Comparison of ENCODE assay signal across 9 cellular contexts in the genomic region with DNA sequence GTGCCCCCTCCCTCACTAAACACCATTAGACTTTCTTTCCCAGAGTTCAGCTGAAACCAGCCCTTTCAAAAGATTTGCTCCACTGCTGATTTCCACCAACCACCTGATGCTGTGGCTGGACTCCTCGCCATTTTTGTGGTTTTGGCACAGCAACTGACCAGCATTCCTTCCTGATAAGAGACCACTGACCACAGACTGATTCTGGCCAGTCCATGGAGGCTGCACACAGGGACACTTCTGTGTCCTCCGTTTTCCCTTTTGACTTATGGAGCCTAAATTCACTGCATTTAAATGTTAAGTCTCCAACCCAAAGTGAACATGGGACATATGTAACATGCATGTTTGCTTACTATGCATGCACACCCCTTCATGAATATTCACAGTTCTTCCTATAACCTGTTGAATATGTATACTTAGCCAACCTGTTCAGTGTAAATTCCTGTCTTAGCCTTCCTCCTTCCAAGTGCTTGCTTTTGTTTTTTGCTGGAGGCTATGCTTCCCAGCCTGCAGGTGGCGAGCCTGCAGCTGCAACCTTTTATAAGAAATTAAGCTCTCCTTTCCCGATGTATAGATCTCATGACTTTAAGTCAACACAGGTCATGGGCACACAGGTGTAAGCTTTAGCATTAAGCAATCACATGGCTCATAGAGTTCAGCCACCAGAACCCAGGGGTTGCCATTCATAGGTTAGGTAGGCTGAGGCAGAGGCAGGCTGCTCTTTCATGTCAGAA.
A peak's percentile ranks its signal among the peaks of the same experiment; 100 is the strongest.
DNase-seq lines count a peak whose midpoint lies in the region; ATAC-seq, FAIRE-seq and TF ChIP-seq lines count a peak whose summit lies in the region.
"Had no signal": no experiment of that assay in that cellular context is flagged by ENCODE, and none has a peak within 500 bp of the region (broad histone marks: within the 10 kb centered on the region; RNA-seq: fewer than 3 reads in every experiment).

No MANE protein-coding gene starts in this region.

- in situ Hi-C loops in GM12878 (cut with MboI): no loop called here

- 0% methylated on average over 4 of the region's 4 CpGs for WGBS in GM12878 (ENCODE audit: insufficient coverage, insufficient replicate concordance, low lambda C conversion rate, missing lambda C conversion rate)

- ATAC-seq in GM12878 (no peak), mucosa of descending colon (peak; percentile 28), HG03571 (IDR thresholded peaks at IDR 0.05; ENCODE audit: unreplicated experiment) (no peak), GM19395 (IDR thresholded peaks at IDR 0.05; ENCODE audit: unreplicated experiment) (no peak)
- ATAC-seq: naive thymus-derived CD8-positive, alpha-beta T cell had no signal

- H4K20me1 ChIP-seq in GM12878 (ENCODE audit: control insufficient read depth, insufficient read depth) (no peaks in the 10 kb centered on the region), OCI-LY7 (ENCODE audit: insufficient read depth, low read length) (no peaks in the 10 kb centered on the region)

- H2AFZ ChIP-seq in GM12878 (ENCODE audit: control insufficient read depth, low read depth, low read length) (no peak overlapping the region), OCI-LY7 (ENCODE audit: low read length) (no peak overlapping the region)

- H3K79me2 ChIP-seq in GM12878 (ENCODE audit: control insufficient read depth, insufficient read depth, low read length): no peaks in the 10 kb centered on the region
- no peaks in the 10 kb centered on the region for H3K79me2 ChIP-seq in OCI-LY7 (ENCODE audit: insufficient read depth, low read depth, low read length)

- intact Hi-C loops in GM12878 (cut with micrococcal nuclease; ENCODE audit: unreplicated experiment) (no loop called here), mucosa of descending colon (cut with DNase I, micrococcal nuclease) (no loop called here), OCI-LY7 (cut with micrococcal nuclease; ENCODE audit: unreplicated experiment) (no loop called here)

- no peaks in the 10 kb centered on the region for H3K9me3 ChIP-seq in GM12878 (replicated peaks; ENCODE audit: control insufficient read depth, insufficient read depth, low read length)
- no peaks in the 10 kb centered on the region for H3K9me3 ChIP-seq in mucosa of descending colon
- H3K9me3 ChIP-seq in OCI-LY7 (ENCODE audit: low read length): no peaks in the 10 kb centered on the region

- H3K27ac ChIP-seq in GM12878 (ENCODE audit: control insufficient read depth, insufficient read depth) (no peak overlapping the region), OCI-LY7 (ENCODE audit: low read depth, low read length, poor library complexity, severe bottlenecking) (no peak overlapping the region)

- RAD21 ChIA-PET in GM12878 (lab: Charles Lee; ENCODE audit: unreplicated experiment): interaction anchor here (0.6 kb wide), 1 partner anchor 177 kb away, joined by 3 read pairs; no protein-coding TSS in a partner anchor

- H3K4me2 ChIP-seq in GM12878 (ENCODE audit: control insufficient read depth, insufficient read depth): no peak overlapping the region
- no peak overlapping the region for H3K4me2 ChIP-seq in OCI-LY7 (ENCODE audit: low read length)

- POLR2A ChIA-PET in GM12878 (lab: Charles Lee) (no interaction called here), OCI-LY7 (lab: Charles Lee) (no interaction called here)

- FAIRE-seq in GM12878 (lab: Jason Lieb, UNC): peak; percentile 35

- no peak overlapping the region for H3K4me3 ChIP-seq in GM12878
- no peak overlapping the region for H3K4me3 ChIP-seq in mucosa of descending colon
- no peak overlapping the region for H3K4me3 ChIP-seq in OCI-LY7 (ENCODE audit: low read depth, low read length, poor library complexity, severe bottlenecking)

- no peak for TF ChIP-seq POLR2A in GM12878 (IDR thresholded peaks at IDR 0.05; ENCODE audit: low read depth, low read length)

- TF ChIP-seq EP300 in GM12878 (IDR thresholded peaks at IDR 0.05; ENCODE audit: borderline replicate concordance in 1 of 2, control insufficient read depth in 1 of 2, low read depth in 2 of 2, low read length in 2 of 2): no peak

- H3K9ac ChIP-seq in GM12878 (ENCODE audit: control insufficient read depth, insufficient read depth, low read length): no peak overlapping the region

- peaks cover 2 to 3% of the 10 kb centered on the region in 2 experiments; a peak in 1 of 4 replicates for H3K27me3 ChIP-seq in GM12878 (replicated peaks in 1 of 2; ENCODE audit: control insufficient read depth in 2 of 2, insufficient read depth in 2 of 2, low read length in 1 of 2)

- TF ChIP-seq CTCF in GM12878 (IDR thresholded peaks at IDR 0.05 in 2 of 3, conservative IDR thresholded peaks at IDR 0.05 in 1 of 3; ENCODE audit: control insufficient read depth in 2 of 3, extremely low read depth in 1 of 3, insufficient read depth in 1 of 3, low read depth in 3 of 3, low read length in 3 of 3): no peak
- TF ChIP-seq CTCF in mucosa of descending colon (IDR thresholded peaks at IDR 0.05): no peak
- no peak for TF ChIP-seq CTCF in OCI-LY7 (conservative IDR thresholded peaks at IDR 0.05; ENCODE audit: low read length)

- no peak for TF ChIP-seq RAD21 in GM12878 (IDR thresholded peaks at IDR 0.05; ENCODE audit: insufficient read depth, low read depth, low read length)

- BruUV-seq in GM12878 (replicated peaks; lab: Mats Ljungman, UMichigan) (no TSS peak), OCI-LY7 (replicated peaks; lab: Mats Ljungman, UMichigan) (no TSS peak)

- H3K4me1 ChIP-seq in GM12878 (ENCODE audit: control insufficient read depth, insufficient read depth, low read length) (no peaks in the 10 kb centered on the region), mucosa of descending colon (ENCODE audit: low read depth) (no peaks in the 10 kb centered on the region), OCI-LY7 (ENCODE audit: insufficient read depth, low read length, poor library complexity, severe bottlenecking) (no peaks in the 10 kb centered on the region)

- no peaks in the 10 kb centered on the region for H3K9me2 ChIP-seq in OCI-LY7 (ENCODE audit: insufficient read depth, low read length)

- SMC1A ChIA-PET in GM12878 (lab: Charles Lee; ENCODE audit: uncharacterized antibody, unreplicated experiment): no interaction called here

- CTCF ChIA-PET in GM12878 (lab: Yijun Ruan, JAX): no interaction called here
- CTCF ChIA-PET in OCI-LY7 (lab: Charles Lee; ENCODE audit: unreplicated experiment): no interaction called here

- no peaks in the 10 kb centered on the region for H3K36me3 ChIP-seq in GM12878 (ENCODE audit: control insufficient read depth in 2 of 2, insufficient read depth in 2 of 2, low read length in 1 of 2)
- no peaks in the 10 kb centered on the region for H3K36me3 ChIP-seq in mucosa of descending colon (ENCODE audit: low read depth)
- H3K36me3 ChIP-seq in OCI-LY7 (ENCODE audit: insufficient read depth, low read length): no peaks in the 10 kb centered on the region

- DNase-seq in Daoy (ENCODE audit: low read depth): peak; percentile 75
- DNase-seq in M059J (ENCODE audit: low read depth): peak; percentile 89
- no peak for DNase-seq in GM12878 (ENCODE audit: low read depth, low spot score)
- no peak for DNase-seq in mucosa of descending colon
- no peak for DNase-seq in OCI-LY7 (ENCODE audit: low spot score)
- DNase-seq: naive thymus-derived CD8-positive, alpha-beta T cell; stimulated activated CD4-positive, alpha-beta T cell treated with anti-CD3 and anti-CD28 coated beads, Interleukin-4, amount 100 ng/mL, for 1 hour had no signal

TF ChIP-seq in GM12878, 131 proteins besides CTCF, POLR2A, EP300 and RAD21:
- no peak for TF ChIP-seq RELA (IDR thresholded peaks at IDR 0.05; ENCODE audit: borderline replicate concordance, partially characterized antibody)
- TF ChIP-seq, protein P1, sequence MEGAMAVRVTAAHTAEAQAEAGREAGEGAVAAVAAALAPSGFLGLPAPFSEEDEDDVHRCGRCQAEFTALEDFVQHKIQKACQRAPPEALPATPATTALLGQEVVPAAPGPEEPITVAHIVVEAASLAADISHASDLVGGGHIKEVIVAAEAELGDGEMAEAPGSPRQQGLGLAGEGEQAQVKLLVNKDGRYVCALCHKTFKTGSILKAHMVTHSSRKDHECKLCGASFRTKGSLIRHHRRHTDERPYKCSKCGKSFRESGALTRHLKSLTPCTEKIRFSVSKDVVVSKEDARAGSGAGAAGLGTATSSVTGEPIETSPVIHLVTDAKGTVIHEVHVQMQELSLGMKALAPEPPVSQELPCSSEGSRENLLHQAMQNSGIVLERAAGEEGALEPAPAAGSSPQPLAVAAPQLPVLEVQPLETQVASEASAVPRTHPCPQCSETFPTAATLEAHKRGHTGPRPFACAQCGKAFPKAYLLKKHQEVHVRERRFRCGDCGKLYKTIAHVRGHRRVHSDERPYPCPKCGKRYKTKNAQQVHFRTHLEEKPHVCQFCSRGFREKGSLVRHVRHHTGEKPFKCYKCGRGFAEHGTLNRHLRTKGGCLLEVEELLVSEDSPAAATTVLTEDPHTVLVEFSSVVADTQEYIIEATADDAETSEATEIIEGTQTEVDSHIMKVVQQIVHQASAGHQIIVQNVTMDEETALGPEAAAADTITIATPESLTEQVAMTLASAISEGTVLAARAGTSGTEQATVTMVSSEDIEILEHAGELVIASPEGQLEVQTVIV (IDR thresholded peaks at IDR 0.05; ENCODE audit: borderline replicate concordance, partially characterized antibody): no peak
- peak; percentile 9; the same call in 1 of the 2 replicates for TF ChIP-seq SMC3 (IDR thresholded peaks at IDR 0.05; ENCODE audit: borderline replicate concordance, low read length)

Comparison
In these comparisons a context has a peak if more than half of its experiments do, and no peak if none do; other contexts are left out.
1. DNase-seq: peak in Daoy (single experiment) and M059J (single experiment); none in GM12878 (single experiment), mucosa of descending colon (0 of 3) and OCI-LY7 (single experiment).